In the genomic region with DNA sequence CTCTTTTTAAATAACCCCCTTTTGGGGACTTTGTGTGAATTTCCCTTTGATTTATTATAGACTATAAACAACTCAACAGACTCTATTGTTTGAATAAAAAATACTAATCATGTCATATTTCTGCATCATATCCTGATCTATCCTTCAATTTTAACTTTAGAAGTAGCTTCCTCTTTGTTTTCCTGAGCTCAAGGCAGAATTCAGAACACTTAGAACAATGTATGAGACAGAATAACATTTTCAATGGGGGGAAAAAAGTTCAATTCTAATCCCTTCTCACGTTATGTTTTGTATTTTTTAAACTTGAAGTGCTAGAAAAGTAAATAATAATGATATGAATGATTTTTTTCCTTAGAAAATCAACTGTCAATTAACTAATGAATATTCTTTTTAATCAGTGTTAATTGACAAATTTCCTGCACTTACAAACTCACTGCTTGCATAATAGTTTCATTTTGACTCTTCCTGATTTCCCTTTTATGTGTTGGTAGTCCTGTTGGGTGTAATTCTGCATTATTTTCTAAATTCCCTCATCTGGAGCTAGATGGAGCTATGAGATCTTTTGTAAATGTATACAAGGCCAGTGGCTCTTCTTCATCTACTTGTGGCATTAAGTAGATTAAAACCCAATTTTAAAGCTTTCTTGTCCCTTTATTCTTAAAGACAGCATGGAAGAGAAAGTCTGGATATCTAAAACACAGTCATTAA, we compare ENCODE assay signal across 8 cellular contexts.
DNase-seq lines count a peak whose midpoint lies in the region; ATAC-seq and TF ChIP-seq lines count a peak whose summit lies in the region.

No MANE protein-coding gene starts in this region.

- DNase-seq in SIG-M5 treated with dmso at 0.1 percent for 504 hours (lab: John Stamatoyannopoulos, UW; ENCODE audit: unreplicated experiment) (peak; percentile 68), SIG-M5 (lab: John Stamatoyannopoulos, UW) (no peak), NCI-H446 (lab: John Stamatoyannopoulos, UW) (peak; percentile 28 to 50), colonic mucosa (no peak)
- DNase-seq in activated CD4-positive, alpha-beta T cell treated with anti-CD3 and anti-CD28 coated beads, Interleukin-2, amount 50 U/mL, for 4 hours, result no peak

- H3K27me3 Mint-ChIP-seq in nephron (ENCODE audit: low read depth), result no peaks in the 10 kb centered on the region

- ATAC-seq in HG03097 (IDR thresholded peaks at IDR 0.05; ENCODE audit: low FRiP score, unreplicated experiment), result no peak
- ATAC-seq in esophagus mucosa, result no peak

- no peak overlapping the region for H3K4me3 ChIP-seq in colonic mucosa

- H3K4me1 ChIP-seq in colonic mucosa, result no peaks in the 10 kb centered on the region

- intact Hi-C loops in colonic mucosa (cut with DNase I), result loop anchor here (5.0 kb wide), 1 partner anchor 806 kb away; no protein-coding TSS in a partner anchor

- H3K4me1 Mint-ChIP-seq in nephron, result peaks cover 28% of the 10 kb centered on the region

- no peak overlapping the region for H3K4me3 Mint-ChIP-seq in nephron

- TF ChIP-seq CTCF in colonic mucosa (IDR thresholded peaks at IDR 0.05) (peak; percentile 19), nephron (IDR thresholded peaks at IDR 0.05; ENCODE audit: unreplicated experiment in 3 of 3) (peak; percentile 32 to 52 (median 35))

- no peaks in the 10 kb centered on the region for H3K9me3 Mint-ChIP-seq in nephron

- H3K9me3 ChIP-seq in colonic mucosa, result no peaks in the 10 kb centered on the region

- H3K27ac ChIP-seq in colonic mucosa, result no peak overlapping the region

- no peaks in the 10 kb centered on the region for H3K36me3 Mint-ChIP-seq in nephron (ENCODE audit: low read depth)

- H3K36me3 ChIP-seq in colonic mucosa, result no peaks in the 10 kb centered on the region

- H3K27me3 ChIP-seq in colonic mucosa, result no peaks in the 10 kb centered on the region

- no peak overlapping the region for H3K9ac ChIP-seq in colonic mucosa (ENCODE audit: low read depth in 2 of 2, low read length in 2 of 2)

- peak overlapping the region in 2 of 3 experiments; percentile 3 to 45 for H3K27ac Mint-ChIP-seq in nephron

Comparison
In these comparisons a context has a peak if more than half of its experiments do, and no peak if none do; other contexts are left out.
1. DNase-seq: peak in SIG-M5 treated with dmso at 0.1 percent for 504 hours (single experiment) and NCI-H446 (2 of 2); none in SIG-M5 (single experiment), colonic mucosa (single experiment) and activated CD4-positive, alpha-beta T cell treated with anti-CD3 and anti-CD28 coated beads, Interleukin-2, amount 50 U/mL, for 4 hours (0 of 2).